1 cellular context compared by ENCODE assay signal in the genomic region with DNA sequence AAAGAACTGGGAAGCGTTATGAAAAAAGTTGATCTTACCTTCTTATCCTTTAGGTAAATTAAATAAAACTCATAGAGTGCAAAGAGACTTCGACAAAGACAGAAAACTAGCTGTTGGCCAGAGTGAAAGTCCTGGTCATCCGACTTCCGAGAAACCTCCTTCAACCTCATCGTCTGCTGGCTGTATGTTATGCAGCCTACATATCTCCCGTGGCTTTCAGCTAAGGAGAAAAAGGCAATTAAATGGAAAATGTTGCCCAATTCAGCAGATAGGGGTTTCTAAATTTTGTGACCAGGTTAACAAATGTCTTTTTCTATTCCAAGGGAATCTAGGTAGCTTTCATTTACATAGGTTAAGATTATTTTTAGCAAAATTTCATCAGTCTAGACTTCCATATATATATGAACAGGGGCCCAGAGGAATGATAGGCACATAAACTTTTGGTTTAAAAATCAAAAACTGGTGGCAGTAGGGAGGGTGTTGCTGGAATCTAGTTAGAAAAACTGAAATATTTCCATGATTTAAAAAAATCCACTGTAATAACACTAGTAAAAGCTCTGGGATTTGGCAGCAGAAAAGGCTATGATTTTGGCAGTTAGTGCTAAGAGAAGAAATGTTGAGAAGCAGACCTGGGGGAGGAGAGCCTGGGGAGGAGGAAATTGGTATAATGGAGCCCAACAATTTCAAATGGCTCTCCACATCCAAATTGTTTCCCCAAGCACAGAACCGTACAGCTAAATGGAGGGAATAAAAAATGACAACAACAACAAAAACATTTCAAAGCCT.
TF ChIP-seq lines count a peak whose summit lies in the region.

No MANE protein-coding gene starts in this region.

TF ChIP-seq in HCT116, 20 proteins besides CTCF, POLR2A, EP300 and RAD21 (continued from another document):
- TF ChIP-seq POLR2AphosphoS5 (IDR thresholded peaks at IDR 0.05; ENCODE audit: low read depth, low read length): no peak
